In the genomic region with DNA sequence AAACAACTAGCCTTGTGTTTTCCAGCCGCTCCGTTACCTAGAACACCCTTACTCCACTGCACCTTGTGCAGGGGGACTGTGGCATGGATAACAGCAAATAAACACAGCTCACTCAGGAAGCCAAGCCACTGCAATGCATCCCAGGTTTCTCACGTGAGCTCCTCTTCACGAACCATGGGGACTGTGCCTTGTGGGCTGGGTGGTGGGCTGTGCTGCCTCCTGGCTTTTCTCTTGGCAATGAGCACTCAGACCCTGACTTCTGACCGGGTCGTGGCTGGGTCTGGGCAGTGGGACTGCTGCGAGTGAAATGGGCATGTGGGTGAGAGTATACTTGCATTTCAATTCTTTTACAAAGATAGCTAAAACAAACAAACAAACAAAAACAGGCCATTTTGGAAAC, we compare ENCODE assay signal across 26 cellular contexts.
DNase-seq lines count a peak whose midpoint lies in the region; ATAC-seq and TF ChIP-seq lines count a peak whose summit lies in the region.
"Had no signal": no experiment of that assay in that cellular context is flagged by ENCODE, and none has a peak within 500 bp of the region (broad histone marks: within the 10 kb centered on the region; RNA-seq: fewer than 3 reads in every experiment).

No MANE protein-coding gene starts in this region.

- H3K27ac Mint-ChIP-seq in activated CD4-positive, alpha-beta T cell treated with anti-CD3 and anti-CD28 coated beads, Interleukin-2, amount 10 ng/mL, durations not matched to agents 7 days and 5 days = peak overlapping the region; percentile 33
- H3K27ac Mint-ChIP-seq in endodermal cell = no peak overlapping the region
- H3K27ac Mint-ChIP-seq: activated CD8-positive, alpha-beta T cell treated with anti-CD3 and anti-CD28 coated beads, Interleukin-2, amount 10 ng/mL, durations not matched to agents 7 days and 5 days; T-helper 2 cell treated with Interferon-gamma antibody and Interleukin-4, amounts not matched to agents 5 μg/mL and 100 μg/mL, for 36 hours had no signal

- TF ChIP-seq CTCF in HL-60 (IDR thresholded peaks at IDR 0.05; ENCODE audit: insufficient read depth, low read length) (no peak), endodermal cell (conservative IDR thresholded peaks at IDR 0.05) (peak; percentile 67), gastrocnemius medialis (IDR thresholded peaks at IDR 0.05 in 4 of 5, conservative IDR thresholded peaks at IDR 0.05 in 1 of 5) (no peak)

- TF ChIP-seq POLR2A in gastrocnemius medialis (IDR thresholded peaks at IDR 0.05) = no peak

- H3K4me3 Mint-ChIP-seq in activated CD4-positive, alpha-beta T cell treated with anti-CD3 and anti-CD28 coated beads, Interleukin-2, amount 10 ng/mL, durations not matched to agents 7 days and 5 days = no peak overlapping the region
- H3K4me3 Mint-ChIP-seq in endodermal cell = no peak overlapping the region
- H3K4me3 Mint-ChIP-seq: activated CD8-positive, alpha-beta T cell treated with anti-CD3 and anti-CD28 coated beads, Interleukin-2, amount 10 ng/mL, durations not matched to agents 7 days and 5 days; nephron progenitor cell; T-helper 2 cell treated with Interferon-gamma antibody and Interleukin-4, amounts not matched to agents 5 μg/mL and 100 μg/mL, for 36 hours had no signal

- H3K4me1 Mint-ChIP-seq in activated CD4-positive, alpha-beta T cell treated with anti-CD3 and anti-CD28 coated beads, Interleukin-2, amount 10 ng/mL, durations not matched to agents 7 days and 5 days = peaks cover 12% of the 10 kb centered on the region
- peaks cover 30% of the 10 kb centered on the region for H3K4me1 Mint-ChIP-seq in endodermal cell

- no peak overlapping the region for H3K9ac ChIP-seq in endodermal cell (ENCODE audit: extremely low read depth, low read length, poor library complexity, severe bottlenecking)
- H3K9ac ChIP-seq: GM23248, KMS-11, SK-N-SH had no signal

- H3K27me3 ChIP-seq in HL-60 (ENCODE audit: insufficient read depth, poor library complexity, severe bottlenecking) (no peaks in the 10 kb centered on the region), endodermal cell (ENCODE audit: control insufficient read depth, insufficient read depth, low read length, poor library complexity, severe bottlenecking) (no peaks in the 10 kb centered on the region), gastrocnemius medialis (no peaks in the 10 kb centered on the region)
- H3K27me3 ChIP-seq: body of pancreas, tibial nerve had no signal

- peak overlapping the region; percentile 76 for H3K27ac ChIP-seq in HL-60 (replicated peaks)
- no peak overlapping the region for H3K27ac ChIP-seq in endodermal cell (ENCODE audit: low read depth, low read length)
- H3K27ac ChIP-seq in gastrocnemius medialis = peak overlapping the region; percentile 71 to 82 (median 76)
- H3K27ac ChIP-seq: body of pancreas, GM23248, KMS-11, RWPE1 had no signal

- CTCF ChIA-PET in activated CD4-positive, alpha-beta T cell treated with anti-CD3 and anti-CD28 coated beads, Interleukin-2, amount 10 ng/mL, durations not matched to agents 7 days and 5 days (lab: Charles Lee) = interaction anchor here (0.8 to 1.4 kb wide), 5 partner anchors 8 to 133 kb away, joined by 3 to 5 read pairs (median 3); no protein-coding TSS in a partner anchor

- WGBS in endodermal cell (ENCODE audit: insufficient coverage in 1 of 2, insufficient read length in 1 of 2), 2 experiments = 81 to 84% methylated on average over 4 to 6 of the region's 7 CpGs

- H3K9me3 Mint-ChIP-seq in activated CD4-positive, alpha-beta T cell treated with anti-CD3 and anti-CD28 coated beads, Interleukin-2, amount 10 ng/mL, durations not matched to agents 7 days and 5 days = no peaks in the 10 kb centered on the region
- no peaks in the 10 kb centered on the region for H3K9me3 Mint-ChIP-seq in endodermal cell
- H3K9me3 Mint-ChIP-seq: CD8-positive, alpha-beta memory T cell; nephron progenitor cell; T-helper 2 cell treated with Interferon-gamma antibody and Interleukin-4, amounts not matched to agents 5 μg/mL and 100 μg/mL, for 36 hours had no signal

- H3K4me3 ChIP-seq in HL-60 (replicated peaks; ENCODE audit: insufficient read depth, low read length) = no peak overlapping the region
- no peak overlapping the region for H3K4me3 ChIP-seq in endodermal cell (ENCODE audit: low read length)
- no peak overlapping the region for H3K4me3 ChIP-seq in gastrocnemius medialis
- H3K4me3 ChIP-seq: body of pancreas, GM23248, tibial nerve had no signal

- peaks cover 2% of the 10 kb centered on the region for H3K36me3 Mint-ChIP-seq in activated CD4-positive, alpha-beta T cell treated with anti-CD3 and anti-CD28 coated beads, Interleukin-2, amount 10 ng/mL, durations not matched to agents 7 days and 5 days (ENCODE audit: low read depth)
- H3K36me3 Mint-ChIP-seq in endodermal cell (ENCODE audit: low read depth) = peaks cover 2% of the 10 kb centered on the region

- intact Hi-C loops in gastrocnemius medialis (cut with DNase I; ENCODE audit: low total_unique reads) = loop anchor here (2.0 kb wide), 1 partner anchor 32 kb away; no protein-coding TSS in a partner anchor

- no peak for ATAC-seq in gastrocnemius medialis
- no peak for ATAC-seq in GM19395 (IDR thresholded peaks at IDR 0.05; ENCODE audit: unreplicated experiment)
- no peak for ATAC-seq in esophagus mucosa
- ATAC-seq: activated CD8-positive, alpha-beta T cell treated with anti-CD3 and anti-CD28 coated beads, Interleukin-2, amount 10 ng/mL, durations not matched to agents 7 days and 5 days; body of pancreas had no signal

- no peaks in the 10 kb centered on the region for H3K36me3 ChIP-seq in endodermal cell (ENCODE audit: control insufficient read depth, insufficient read depth, low read length)
- H3K36me3 ChIP-seq in gastrocnemius medialis = no peaks in the 10 kb centered on the region

- no peak for DNase-seq in activated CD4-positive, alpha-beta T cell treated with anti-CD3 and anti-CD28 coated beads, Interleukin-2, amount 10 ng/mL, durations not matched to agents 7 days and 5 days
- DNase-seq in activated CD4-positive, alpha-beta T cell treated with anti-CD3 and anti-CD28 coated beads for 1 hour = no peak
- DNase-seq in HL-60 (ENCODE audit: low read depth in 1 of 2, low spot score in 1 of 2) = no peak
- DNase-seq in endodermal cell = peak; percentile 84
- DNase-seq in gastrocnemius medialis = no peak
- no peak for DNase-seq in ureter (ENCODE audit: low spot score)
- DNase-seq: activated CD4-positive, CD25-positive, alpha-beta regulatory T cell; activated CD8-positive, alpha-beta T cell treated with anti-CD3 and anti-CD28 coated beads, Interleukin-2, amount 10 ng/mL, durations not matched to agents 7 days and 5 days; activated gamma-delta T cell; activated T-cell treated with anti-CD3 and anti-CD28 coated beads for 4 hours; body of pancreas; CD8-positive, alpha-beta memory T cell; DMS153; foreskin fibroblast; GM23248; NCI-H1694 treated with DMSO at 0.1 percent for 48 hours; nephron progenitor cell; posterior cingulate gyrus; SK-N-SH; stimulated activated CD8-positive, alpha-beta memory T cell treated with anti-CD3 and anti-CD28 coated beads, Interleukin-4, amount 100 ng/mL, for 48 hours had no signal

- in situ Hi-C loops in gastrocnemius medialis (cut with MboI; ENCODE audit: low sequenced_read_pairs in 4 of 4) = no loop called here

- no peaks in the 10 kb centered on the region for H3K27me3 Mint-ChIP-seq in activated CD4-positive, alpha-beta T cell treated with anti-CD3 and anti-CD28 coated beads, Interleukin-2, amount 10 ng/mL, durations not matched to agents 7 days and 5 days
- H3K27me3 Mint-ChIP-seq in endodermal cell (ENCODE audit: insufficient read depth) = no peaks in the 10 kb centered on the region
- H3K27me3 Mint-ChIP-seq: CD8-positive, alpha-beta memory T cell had no signal

- POLR2A ChIA-PET in activated CD4-positive, alpha-beta T cell treated with anti-CD3 and anti-CD28 coated beads, Interleukin-2, amount 10 ng/mL, durations not matched to agents 7 days and 5 days (lab: Charles Lee) = no interaction called here

- H3K9me3 ChIP-seq in endodermal cell (ENCODE audit: control insufficient read depth, low read length) (no peaks in the 10 kb centered on the region), gastrocnemius medialis (no peaks in the 10 kb centered on the region)
- H3K9me3 ChIP-seq: body of pancreas, SK-N-SH, tibial nerve had no signal

- H3K4me1 ChIP-seq in endodermal cell (ENCODE audit: control insufficient read depth, insufficient read depth, low read length) (peaks cover 5% of the 10 kb centered on the region), gastrocnemius medialis (peaks cover 35 to 39% of the 10 kb centered on the region in 2 donors)
- H3K4me1 ChIP-seq: tibial nerve had no signal
